Comparison of ENCODE assay signal across 7 cellular contexts in genomic region chr10:30431435-30431911, GRCh38. TPM values are rescaled to one million over a fixed set of nuclear protein-coding genes. Genes with fewer than 3 reads are reported as not detected.
DNase-seq lines count a peak whose midpoint lies in the region; ATAC-seq, FAIRE-seq and TF ChIP-seq lines count a peak whose summit lies in the region.

No MANE protein-coding gene starts in this region.

- no peak for TF ChIP-seq RAD21 in K562 (CRISPR knock-in tag; conservative IDR thresholded peaks at IDR 0.05 in 1 of 2, IDR thresholded peaks at IDR 0.05 in 1 of 2)

- H2BK12ac ChIP-seq in mesenchymal stem cell (ENCODE audit: low read length in 2 of 2): no peak overlapping the region

- FAIRE-seq in K562 (lab: Jason Lieb, UNC): peak; percentile 73

- DNase-seq in K562 (ENCODE audit: extremely low read depth in 1 of 4, low spot score in 3 of 4) (peak in 3 of 4 experiments; percentile 24 to 73 (median 62)), mesenchymal stem cell (no peak), amygdala (lab: John Stamatoyannopoulos, UW) (no peak)
- no peak for DNase-seq in stimulated activated naive CD4-positive, alpha-beta T cell (lab: John Stamatoyannopoulos, UW)

- H3K4me3 ChIP-seq in Loucy (ENCODE audit: low read length, poor library complexity, severe bottlenecking): no peak overlapping the region
- peak overlapping the region; percentile 13; the same call in 1 of the 2 replicates for H3K4me3 ChIP-seq in K562
- peak overlapping the region in 1 of 2 experiments; percentile 68 for H3K4me3 ChIP-seq in mesenchymal stem cell (ENCODE audit: insufficient read depth in 1 of 2, low read depth in 1 of 2, low read length in 2 of 2)
- H3K4me3 ChIP-seq in thymus (ENCODE audit: low read length): no peak overlapping the region

- H3K9ac ChIP-seq in Loucy (ENCODE audit: low read depth, low read length, poor library complexity, severe bottlenecking): no peak overlapping the region
- peak overlapping the region; percentile 66 to 86 for H3K9ac ChIP-seq in K562 (ENCODE audit: insufficient read depth in 1 of 2, low read depth in 2 of 2, low read length in 2 of 2)
- peak overlapping the region; percentile 79 for H3K9ac ChIP-seq in mesenchymal stem cell (ENCODE audit: low read length)

- no peak; the same call in 2 of the 3 replicates for ATAC-seq in K562
- ATAC-seq in HG03196 (IDR thresholded peaks at IDR 0.05; ENCODE audit: unreplicated experiment): no peak

- H4K8ac ChIP-seq in mesenchymal stem cell (ENCODE audit: low read length): no peak overlapping the region

- H4K91ac ChIP-seq in mesenchymal stem cell (ENCODE audit: low read length): no peak overlapping the region

- no peaks in the 10 kb centered on the region for H3K9me2 ChIP-seq in Loucy (replicated peaks; ENCODE audit: low read depth, low read length)

- intact Hi-C loops in K562 (cut with micrococcal nuclease): no loop called here

- H3K4ac ChIP-seq in mesenchymal stem cell (ENCODE audit: low read depth in 1 of 2, low read length in 2 of 2): no peak overlapping the region

- no peak for TF ChIP-seq EP300 in K562 (IDR thresholded peaks at IDR 0.05; ENCODE audit: low read length)

- WGBS in K562 (ENCODE audit: insufficient coverage, low coverage, missing lambda C conversion rate): 5% methylated on average over 17 of the region's 17 CpGs
- WGBS in mesenchymal stem cell: 89% methylated on average over 17 of the region's 17 CpGs
- 68% methylated on average over 17 of the region's 17 CpGs for WGBS in thymus

- H3K23ac ChIP-seq in mesenchymal stem cell (ENCODE audit: low read length in 2 of 2): no peak overlapping the region

- no TSS peak for BruUV-seq in K562 (replicated peaks; lab: Mats Ljungman, UMichigan)

- POLR2A ChIA-PET in K562 (lab: Yijun Ruan, JAX): interaction anchor here (0.7 to 2.1 kb wide), 3 partner anchors 11 to 125 kb away, joined by 4 to 12 read pairs (median 5); no protein-coding TSS in a partner anchor

- H2BK15ac ChIP-seq in mesenchymal stem cell (ENCODE audit: low read depth, poor library complexity, severe bottlenecking): no peak overlapping the region

- H2BK120ac ChIP-seq in mesenchymal stem cell (ENCODE audit: low read depth, low read length): no peak overlapping the region

- H3K36me3 ChIP-seq in Loucy (ENCODE audit: insufficient read depth, low read length) (no peaks in the 10 kb centered on the region), K562 (ENCODE audit: control insufficient read depth, insufficient read depth, low read length) (no peaks in the 10 kb centered on the region), mesenchymal stem cell (ENCODE audit: control insufficient read depth in 1 of 2, insufficient read depth in 2 of 2, low read depth in 1 of 2, low read length in 2 of 2) (no peaks in the 10 kb centered on the region), thymus (ENCODE audit: control insufficient read depth, insufficient read depth) (no peaks in the 10 kb centered on the region)

- no peak overlapping the region for H2AK5ac ChIP-seq in mesenchymal stem cell (ENCODE audit: low read length, severe bottlenecking)

- H3K4me2 ChIP-seq in Loucy (ENCODE audit: low read depth, low read length, poor library complexity, severe bottlenecking) (peak overlapping the region; percentile 21), K562 (ENCODE audit: insufficient read depth, low read length) (peak overlapping the region; percentile 74), mesenchymal stem cell (ENCODE audit: low read length, poor library complexity, severe bottlenecking) (no peak overlapping the region)

- peaks cover 1% of the 10 kb centered on the region for H3K79me1 ChIP-seq in mesenchymal stem cell (replicated peaks; ENCODE audit: low read length, poor library complexity, severe bottlenecking)

- peaks cover 5% of the 10 kb centered on the region for H3K27me3 ChIP-seq in Loucy (ENCODE audit: insufficient read depth, low read length, poor library complexity, severe bottlenecking)
- H3K27me3 ChIP-seq in K562 (ENCODE audit: control insufficient read depth in 2 of 2, insufficient read depth in 2 of 2, low read length in 2 of 2): no peaks in the 10 kb centered on the region
- no peaks in the 10 kb centered on the region for H3K27me3 ChIP-seq in mesenchymal stem cell (ENCODE audit: control insufficient read depth in 1 of 2, insufficient read depth in 1 of 2, low read length in 2 of 2)
- peaks cover 33% of the 10 kb centered on the region for H3K27me3 ChIP-seq in thymus (ENCODE audit: control insufficient read depth, insufficient read depth)

- H3K9me1 ChIP-seq in K562 (ENCODE audit: control insufficient read depth, insufficient read depth, low read length): no peaks in the 10 kb centered on the region

- peak overlapping the region; percentile 81 for H3K27ac ChIP-seq in K562 (ENCODE audit: extremely low read depth, low read depth, low read length)
- H3K27ac ChIP-seq in mesenchymal stem cell (ENCODE audit: low read length, poor library complexity, severe bottlenecking): no peak overlapping the region
- peak overlapping the region; percentile 61 for H3K27ac ChIP-seq in thymus (ENCODE audit: low read depth)

- H3K4me1 ChIP-seq in Loucy (ENCODE audit: insufficient read depth, low read length, poor library complexity, severe bottlenecking): peaks cover 43% of the 10 kb centered on the region
- peaks cover 34 to 44% of the 10 kb centered on the region in 2 experiments for H3K4me1 ChIP-seq in K562 (replicated peaks in 1 of 2; ENCODE audit: control insufficient read depth in 2 of 2, insufficient read depth in 2 of 2, low read length in 2 of 2)
- H3K4me1 ChIP-seq in mesenchymal stem cell (ENCODE audit: control insufficient read depth, insufficient read depth, low read depth, low read length): peaks cover 7% of the 10 kb centered on the region
- H3K4me1 ChIP-seq in thymus (ENCODE audit: control insufficient read depth, insufficient read depth, low read length): peaks cover 12% of the 10 kb centered on the region

- in situ Hi-C loops in K562 (cut with MboI): no loop called here

- peaks cover 21% of the 10 kb centered on the region for H3K79me2 ChIP-seq in Loucy (ENCODE audit: insufficient read depth, low read length)
- peaks cover 25% of the 10 kb centered on the region for H3K79me2 ChIP-seq in K562 (ENCODE audit: control insufficient read depth, insufficient read depth, low read length)

- no peak overlapping the region for H2BK5ac ChIP-seq in mesenchymal stem cell (ENCODE audit: low read depth, low read length, poor library complexity, severe bottlenecking)

- no peaks in the 10 kb centered on the region for H3F3A ChIP-seq in Loucy (ENCODE audit: low read depth)

- H4K20me1 ChIP-seq in Loucy (ENCODE audit: insufficient read depth, low read length, poor library complexity, severe bottlenecking) (peaks cover 7% of the 10 kb centered on the region), K562 (replicated peaks; ENCODE audit: control insufficient read depth, insufficient read depth, low read length) (no peaks in the 10 kb centered on the region)

- H3K18ac ChIP-seq in mesenchymal stem cell (ENCODE audit: low read depth in 1 of 2, low read length in 2 of 2): peak overlapping the region in 1 of 2 experiments; percentile 5

- no peaks in the 10 kb centered on the region for H3K9me3 ChIP-seq in Loucy (ENCODE audit: insufficient read depth, low read depth, low read length)
- H3K9me3 ChIP-seq in K562 (replicated peaks; ENCODE audit: control insufficient read depth, insufficient read depth, low read depth, low read length): no peaks in the 10 kb centered on the region
- H3K9me3 ChIP-seq in mesenchymal stem cell (ENCODE audit: control insufficient read depth, low read length): no peaks in the 10 kb centered on the region
- peaks cover 1% of the 10 kb centered on the region for H3K9me3 ChIP-seq in thymus (ENCODE audit: control insufficient read depth)

- H2AFZ ChIP-seq in Loucy (ENCODE audit: low read length) (no peak overlapping the region), K562 (ENCODE audit: low read depth, low read length) (peak overlapping the region; percentile 97), mesenchymal stem cell (ENCODE audit: low read depth, low read length) (no peak overlapping the region)

- CTCF ChIA-PET in K562 (lab: Yijun Ruan, JAX; ENCODE audit: low intra/inter-chr PET ratio): no interaction called here

- no peak for TF ChIP-seq POLR2A in K562 (conservative IDR thresholded peaks at IDR 0.05)

- TF ChIP-seq CTCF in Loucy (conservative IDR thresholded peaks at IDR 0.05; ENCODE audit: low read length): no peak
- TF ChIP-seq CTCF in K562 (IDR thresholded peaks at IDR 0.05 in 2 of 3, conservative IDR thresholded peaks at IDR 0.05 in 1 of 3; ENCODE audit: insufficient read depth in 2 of 3, low read depth in 1 of 3, low read length in 3 of 3): no peak

- no peak overlapping the region for H3K14ac ChIP-seq in mesenchymal stem cell (ENCODE audit: low read length in 2 of 2)

TF ChIP-seq in K562, 482 proteins besides CTCF, POLR2A, EP300 and RAD21 (continues in another document):
- TF ChIP-seq CBFA2T3 (IDR thresholded peaks at IDR 0.05): 0 out of 2 replicates have a peak, but pooled peaks have one; percentile 32
- 0 out of 2 replicates have a peak, but pooled peaks have one; percentile 22 for TF ChIP-seq ZBED1 (IDR thresholded peaks at IDR 0.05)
- no peak for TF ChIP-seq SPI1 (IDR thresholded peaks at IDR 0.05; ENCODE audit: borderline replicate concordance, low read depth, low read length)
- 0 out of 2 replicates have a peak, but pooled peaks have one; percentile 25 for TF ChIP-seq BHLHE40 (IDR thresholded peaks at IDR 0.05; ENCODE audit: low read length)

RNA-seq across cellular contexts. Expression of gene MAP3K8, which starts 2.5 kb away (rescaled TPM):
- total RNA-seq in K562 (2011; cell fraction: chromatin; rRNA removed; ENCODE audit: low replicate concordance): 21.7 and 52.3 TPM in 2 replicates
- total RNA-seq in K562 (2011; cell fraction: nucleolus; rRNA removed): 13.8 and 18.8 TPM in 2 replicates
- 19.1 and 23.8 TPM in 2 replicates for total RNA-seq in K562 (2011; cell fraction: nucleoplasm; rRNA removed)
- total RNA-seq in K562 (2014; rRNA removed) (6.9 and 10.0 TPM in 2 replicates), K562 (2014; rRNA removed; fragmentation: Illumina TruSeq; extraction: Trizol) (13.5 and 13.6 TPM in 2 replicates), K562 (2015; rRNA removed; fragmentation: Illumina TruSeq; extraction: Trizol) (8.4 and 9.8 TPM in 2 replicates), K562 (2021) (14.1 and 15.7 TPM in 2 replicates)
- polyA plus RNA-seq in K562 (2011; rRNA removed) (23.6 and 26.3 TPM in 2 replicates), K562 (2014; fragmentation: Illumina TruSeq; extraction: Trizol) (11.5 and 12.0 TPM in 2 replicates), K562 (2014; fragmentation: Nextera tagmentation; extraction: Ambion mirVana) (10 to 100 TPM; 14.0 to 16.4 TPM), K562 (2014; rRNA removed) (12.9 and 14.7 TPM in 2 replicates), thymus (54.3 TPM)
- 6.3 and 13.7 TPM in 2 replicates for polyA plus RNA-seq in K562 (2011; cell fraction: cytosol; rRNA removed)
- 15.7 and 29.1 TPM in 2 replicates for polyA plus RNA-seq in K562 (2011; cell fraction: nucleus; rRNA removed)
- 11.4 and 15.1 TPM in 2 replicates for polyA plus RNA-seq in K562 (2012)
- polyA minus RNA-seq in K562 (2011; rRNA and poly(A)+ RNA removed): 14.3 and 25.8 TPM in 2 replicates
- polyA minus RNA-seq in K562 (2011; cell fraction: cytosol; rRNA and poly(A)+ RNA removed): 2.7 and 7.8 TPM in 2 replicates
- polyA minus RNA-seq in K562 (2011; cell fraction: nucleus; rRNA and poly(A)+ RNA removed): 7.5 and 22.9 TPM in 2 replicates
- polyA plus RNA-seq in mesenchymal stem cell (2013, experiment 1 of 2): 9.7 TPM
- polyA plus RNA-seq in mesenchymal stem cell (2013, experiment 2 of 2): 9.5 TPM

Comparison
In these comparisons a context has a peak if more than half of its experiments do, and no peak if none do; other contexts are left out.
1. DNase-seq: peak in K562 (3 of 4); none in mesenchymal stem cell (single experiment), amygdala (0 of 56) and stimulated activated naive CD4-positive, alpha-beta T cell (0 of 6).